ENCODE assay signal across 9 cellular contexts in the genomic region with DNA sequence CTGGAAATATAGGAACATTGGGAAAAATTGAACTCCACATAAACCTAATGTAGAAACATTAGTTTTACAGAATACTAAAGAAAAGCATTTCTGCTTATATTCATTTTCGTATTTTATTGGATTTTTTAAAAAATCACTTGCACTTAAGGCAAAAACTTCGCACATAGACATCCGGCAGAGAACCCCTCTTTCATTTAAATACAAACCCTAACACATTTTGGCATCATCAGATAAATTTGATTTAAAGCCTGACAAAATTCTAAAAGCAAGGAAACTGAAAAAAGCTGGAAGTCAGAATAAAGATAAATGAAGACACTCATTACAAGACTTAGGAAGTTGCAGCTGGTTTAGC. TPM values are rescaled to one million over a fixed set of nuclear protein-coding genes. Genes with fewer than 3 reads are reported as not detected.
DNase-seq lines count a peak whose midpoint lies in the region; ATAC-seq and TF ChIP-seq lines count a peak whose summit lies in the region.
"Had no signal": no experiment of that assay in that cellular context is flagged by ENCODE, and none has a peak within 500 bp of the region (broad histone marks: within the 10 kb centered on the region; RNA-seq: fewer than 3 reads in every experiment).

No MANE protein-coding gene starts in this region.

- TF ChIP-seq CTCF in heart left ventricle (IDR thresholded peaks at IDR 0.05) (no peak), activated B cell treated with CpG ODN at 0.5 μM for 24 hours (IDR thresholded peaks at IDR 0.05) (no peak), upper lobe of right lung (IDR thresholded peaks at IDR 0.05) (no peak), RWPE1 (conservative IDR thresholded peaks at IDR 0.05; ENCODE audit: low read depth) (no peak)

- no peaks in the 10 kb centered on the region for H3K36me3 ChIP-seq in heart left ventricle
- no peaks in the 10 kb centered on the region for H3K36me3 ChIP-seq in mesenchymal stem cell (ENCODE audit: control insufficient read depth in 1 of 2, insufficient read depth in 2 of 2, low read depth in 1 of 2, low read length in 2 of 2)
- H3K36me3 ChIP-seq in upper lobe of right lung = no peaks in the 10 kb centered on the region

- intact Hi-C loops in heart left ventricle (cut with DNase I) (loop anchor here in 4 of 10 donors (1.0 to 10.0 kb wide), 3 partner anchors 168 to 875 kb away; a partner anchor contains a TSS), Right ventricle myocardium superior (cut with DNase I) (no loop called here), activated B cell treated with CpG ODN at 0.5 μM for 24 hours (cut with micrococcal nuclease) (loop anchor here (1.0 to 5.0 kb wide), 6 partner anchors 170 to 1958 kb away; a partner anchor contains a TSS), upper lobe of right lung (cut with DNase I) (no loop called here)

- H2AK5ac ChIP-seq in mesenchymal stem cell (ENCODE audit: low read length, severe bottlenecking) = no peak overlapping the region

- TF ChIP-seq POLR2A in heart left ventricle (IDR thresholded peaks at IDR 0.05) = no peak

- H2AFZ ChIP-seq in mesenchymal stem cell (ENCODE audit: low read depth, low read length) = no peak overlapping the region

- peaks cover 0 to 35% (median 9%) of the 10 kb centered on the region in 12 donors for H3K4me1 ChIP-seq in heart left ventricle
- no peaks in the 10 kb centered on the region for H3K4me1 ChIP-seq in mesenchymal stem cell (ENCODE audit: control insufficient read depth, insufficient read depth, low read depth, low read length)
- H3K4me1 ChIP-seq in upper lobe of right lung = peaks cover 24% of the 10 kb centered on the region

- H3K4me2 ChIP-seq in mesenchymal stem cell (ENCODE audit: low read length, poor library complexity, severe bottlenecking) = no peak overlapping the region

- peak overlapping the region; percentile 88 for H3K27ac Mint-ChIP-seq in activated B cell treated with CpG ODN at 0.5 μM for 24 hours

- no peak overlapping the region for H3K14ac ChIP-seq in mesenchymal stem cell (ENCODE audit: low read length in 2 of 2)

- H3K9ac ChIP-seq in mesenchymal stem cell (ENCODE audit: low read length) = peak overlapping the region; percentile 12

- CTCF ChIA-PET in activated B cell treated with CpG ODN at 0.5 μM for 24 hours (lab: Charles Lee) (no interaction called here), RWPE1 (lab: Yijun Ruan, JAX) (no interaction called here)

- peaks cover 0 to 8% (median 0%) of the 10 kb centered on the region in 12 donors for H3K9me3 ChIP-seq in heart left ventricle
- H3K9me3 ChIP-seq in mesenchymal stem cell (ENCODE audit: control insufficient read depth, low read length) = peaks cover 10% of the 10 kb centered on the region
- no peaks in the 10 kb centered on the region for H3K9me3 ChIP-seq in upper lobe of right lung

- H3K9me3 Mint-ChIP-seq in activated B cell treated with CpG ODN at 0.5 μM for 24 hours = no peaks in the 10 kb centered on the region

- no peaks in the 10 kb centered on the region for H3K27me3 Mint-ChIP-seq in activated B cell treated with CpG ODN at 0.5 μM for 24 hours

- H3K4ac ChIP-seq in mesenchymal stem cell (ENCODE audit: low read depth in 1 of 2, low read length in 2 of 2) = no peak overlapping the region

- no peak overlapping the region for H2BK12ac ChIP-seq in mesenchymal stem cell (ENCODE audit: low read length in 2 of 2)

- no peak overlapping the region for H3K27ac ChIP-seq in heart left ventricle
- no peak overlapping the region for H3K27ac ChIP-seq in mesenchymal stem cell (ENCODE audit: low read length, poor library complexity, severe bottlenecking)
- H3K27ac ChIP-seq in upper lobe of right lung = no peak overlapping the region
- no peak overlapping the region for H3K27ac ChIP-seq in RWPE1

- no peak overlapping the region for H2BK120ac ChIP-seq in mesenchymal stem cell (ENCODE audit: low read depth, low read length)

- DNase-seq in heart left ventricle (no peak), Right ventricle myocardium superior (no peak), activated B cell treated with CpG ODN at 0.5 μM for 24 hours (no peak), mesenchymal stem cell (no peak), upper lobe of right lung (no peak), RWPE1 (ENCODE audit: low spot score) (no peak), NCI-H2227 (lab: John Stamatoyannopoulos, UW; ENCODE audit: unreplicated experiment) (no peak), amygdala (lab: John Stamatoyannopoulos, UW) (no peak)

- H3K23ac ChIP-seq in mesenchymal stem cell (ENCODE audit: low read length in 2 of 2) = no peak overlapping the region

- H4K8ac ChIP-seq in mesenchymal stem cell (ENCODE audit: low read length) = no peak overlapping the region

- no peak overlapping the region for H4K91ac ChIP-seq in mesenchymal stem cell (ENCODE audit: low read length)

- POLR2A ChIA-PET in activated B cell treated with CpG ODN at 0.5 μM for 24 hours (lab: Charles Lee) = interaction anchor here (0.6 to 1.8 kb wide), 4 partner anchors 14 to 252 kb away, joined by 3 to 12 read pairs (median 4); a partner anchor contains a TSS
- POLR2A ChIA-PET in RWPE1 (lab: Yijun Ruan, JAX; ENCODE audit: low non-redundant PET) = no interaction called here

- H3K4me3 ChIP-seq in heart left ventricle (peak overlapping the region in 8 of 12 donors; percentile 27 to 96 (median 90)), mesenchymal stem cell (ENCODE audit: insufficient read depth in 1 of 2, low read depth in 1 of 2, low read length in 2 of 2) (peak overlapping the region in 1 of 2 experiments; percentile 98), upper lobe of right lung (peak overlapping the region; percentile 86)

- peaks cover 9% of the 10 kb centered on the region for H3K79me1 ChIP-seq in mesenchymal stem cell (replicated peaks; ENCODE audit: low read length, poor library complexity, severe bottlenecking)

- H3K4me3 Mint-ChIP-seq in activated B cell treated with CpG ODN at 0.5 μM for 24 hours = peak overlapping the region; percentile 95

- no peak overlapping the region for H3K18ac ChIP-seq in mesenchymal stem cell (ENCODE audit: low read depth in 1 of 2, low read length in 2 of 2)

- 68 to 70% (median 68%) methylated on average over 3 of the region's 3 CpGs for WGBS in heart left ventricle, 4 donors
- WGBS in mesenchymal stem cell = 90% methylated on average over 2 of the region's 3 CpGs

- no peak overlapping the region for H2BK5ac ChIP-seq in mesenchymal stem cell (ENCODE audit: low read depth, low read length, poor library complexity, severe bottlenecking)

- no peak overlapping the region for H2BK15ac ChIP-seq in mesenchymal stem cell (ENCODE audit: low read depth, poor library complexity, severe bottlenecking)

- H3K36me3 Mint-ChIP-seq in activated B cell treated with CpG ODN at 0.5 μM for 24 hours (ENCODE audit: low read depth) = peaks cover 11% of the 10 kb centered on the region

- H3K4me1 Mint-ChIP-seq in activated B cell treated with CpG ODN at 0.5 μM for 24 hours = peaks cover 27% of the 10 kb centered on the region

- H3K27me3 ChIP-seq in heart left ventricle (no peaks in the 10 kb centered on the region), mesenchymal stem cell (ENCODE audit: control insufficient read depth in 1 of 2, insufficient read depth in 1 of 2, low read length in 2 of 2) (no peaks in the 10 kb centered on the region), upper lobe of right lung (no peaks in the 10 kb centered on the region)
- H3K27me3 ChIP-seq: BLaER1 treated with 17β-estradiol and CSF1 and Interleukin-3, amounts not matched to agents 10 nM and 100 nM had no signal

- ATAC-seq in heart left ventricle (no peak), Right ventricle myocardium superior (ENCODE audit: poor library complexity) (no peak), activated B cell treated with CpG ODN at 0.5 μM for 24 hours (ENCODE audit: low read depth) (no peak), upper lobe of right lung (no peak)

RNA-seq across cellular contexts. Expression of a gene that starts 0.4 kb away (rescaled TPM):
- total RNA-seq in heart left ventricle (10 to 100 TPM; 26.1 to 61.2 (median 35.2) TPM), Right ventricle myocardium superior (32.5 TPM), activated B cell treated with CpG ODN at 0.5 μM for 24 hours (89.1 and 103 TPM in 2 replicates), upper lobe of right lung (73.5 TPM)
- 10 to 100 TPM in 1 of 2 donors, 1 to 10 TPM in 1; 8.8 to 16.4 TPM for polyA plus RNA-seq in heart left ventricle
- polyA plus RNA-seq in mesenchymal stem cell (2013, experiment 1 of 2) = 35.5 TPM
- polyA plus RNA-seq in mesenchymal stem cell (2013, experiment 2 of 2) = 34.1 TPM
